ENCODE assay signal across 14 cellular contexts in genomic region chr12:105427883-105428282, GRCh38.
DNase-seq lines count a peak whose midpoint lies in the region; ATAC-seq and TF ChIP-seq lines count a peak whose summit lies in the region.
"Had no signal": no experiment of that assay in that cellular context is flagged by ENCODE, and none has a peak within 500 bp of the region (broad histone marks: within the 10 kb centered on the region; RNA-seq: fewer than 3 reads in every experiment).

No MANE protein-coding gene starts in this region.

- TF ChIP-seq CTCF in fibroblast of pulmonary artery (IDR thresholded peaks at IDR 0.05; ENCODE audit: low read length, missing control alignments): peak; percentile 39
- TF ChIP-seq CTCF in nephron progenitor cell (IDR thresholded peaks at IDR 0.05): no peak
- no peak for TF ChIP-seq CTCF in lower leg skin (IDR thresholded peaks at IDR 0.05)

- no peak overlapping the region for H3K4me3 Mint-ChIP-seq in activated T-cell treated with anti-CD3 and anti-CD28 coated beads, Interleukin-2, amount 50 U/mL, for 72 hours
- no peak overlapping the region for H3K4me3 Mint-ChIP-seq in nephron progenitor cell

- H3K36me3 Mint-ChIP-seq in activated T-cell treated with anti-CD3 and anti-CD28 coated beads, Interleukin-2, amount 50 U/mL, for 72 hours (ENCODE audit: insufficient read depth in 2 of 2): no peaks in the 10 kb centered on the region
- no peaks in the 10 kb centered on the region for H3K36me3 Mint-ChIP-seq in nephron progenitor cell (ENCODE audit: low read depth)

- intact Hi-C loops in lower leg skin (cut with DNase I; ENCODE audit: low total_unique reads): loop anchor here (1.0 kb wide), 1 partner anchor 272 kb away; no protein-coding TSS in a partner anchor

- ATAC-seq in activated T-cell treated with anti-CD3 and anti-CD28 coated beads, Interleukin-2, amount 50 U/mL, for 72 hours (replicated peaks in 1 of 2): peak; percentile 47 to 67
- ATAC-seq in stimulated activated naive CD8-positive, alpha-beta T cell treated with anti-CD3 and anti-CD28 coated beads, Interleukin-15, Interleukin-2, amounts not matched to agents 100 U/mL and 50 U/mL, for 24 hours: peak; percentile 57
- ATAC-seq: activated CD4-positive, CD25-positive, alpha-beta regulatory T cell treated with anti-CD3 and anti-CD28 coated beads, Interleukin-2, amount 50 U/mL, for 24 hours had no signal

- H3K4me1 Mint-ChIP-seq in activated T-cell treated with anti-CD3 and anti-CD28 coated beads, Interleukin-2, amount 50 U/mL, for 72 hours (ENCODE audit: low read depth): peaks cover 14% of the 10 kb centered on the region
- H3K4me1 Mint-ChIP-seq in nephron progenitor cell: peaks cover 8% of the 10 kb centered on the region

- no peaks in the 10 kb centered on the region for H3K9me3 Mint-ChIP-seq in activated T-cell treated with anti-CD3 and anti-CD28 coated beads, Interleukin-2, amount 50 U/mL, for 72 hours
- H3K9me3 Mint-ChIP-seq in nephron progenitor cell: peaks cover 7% of the 10 kb centered on the region

- peaks cover 52% of the 10 kb centered on the region for H3K27me3 Mint-ChIP-seq in activated T-cell treated with anti-CD3 and anti-CD28 coated beads, Interleukin-2, amount 50 U/mL, for 72 hours (ENCODE audit: low read depth)
- H3K27me3 Mint-ChIP-seq in nephron progenitor cell (ENCODE audit: low read depth, poor library complexity): peaks cover 7% of the 10 kb centered on the region

- no peak for DNase-seq in activated T-cell treated with anti-CD3 and anti-CD28 coated beads, Interleukin-2, amount 50 U/mL, for 72 hours
- DNase-seq in activated T-cell treated with anti-CD3 and anti-CD28 coated beads, Interleukin-2, amount 50 U/mL, for 1 hour: no peak
- DNase-seq in RKO (ENCODE audit: low spot score) (peak; percentile 23), fibroblast of pulmonary artery (ENCODE audit: low read depth) (peak; percentile 48), nephron progenitor cell (no peak), lower leg skin (ENCODE audit: low spot score in 2 of 2) (no peak), NCI-H128 (lab: John Stamatoyannopoulos, UW; ENCODE audit: unreplicated experiment) (no peak)
- DNase-seq in stimulated activated naive CD8-positive, alpha-beta T cell treated with anti-CD3 and anti-CD28 coated beads, Interleukin-15, Interleukin-2, amounts not matched to agents 100 U/mL and 50 U/mL, for 24 hours: no peak
- DNase-seq: activated gamma-delta T cell treated with Interleukin-2 at 50 U/mL for 16 hours, NCI-H1436, NCI-H82, retina, tibial artery had no signal

- H3K4me3 ChIP-seq in fibroblast of pulmonary artery (replicated peaks; ENCODE audit: low read depth, low read length): no peak overlapping the region
- H3K4me3 ChIP-seq in lower leg skin (ENCODE audit: low read depth, poor library complexity, severe bottlenecking): no peak overlapping the region
- H3K4me3 ChIP-seq: tibial artery had no signal

- no peak for TF ChIP-seq POLR2A in lower leg skin (IDR thresholded peaks at IDR 0.05)

- no peak overlapping the region for H3K27ac Mint-ChIP-seq in activated T-cell treated with anti-CD3 and anti-CD28 coated beads, Interleukin-2, amount 50 U/mL, for 72 hours
- no peak overlapping the region for H3K27ac Mint-ChIP-seq in nephron progenitor cell

Comparison
In these comparisons a context has a peak if more than half of its experiments do, and no peak if none do; other contexts are left out.
1. DNase-seq: peak in RKO (single experiment) and fibroblast of pulmonary artery (single experiment); none in activated T-cell treated with anti-CD3 and anti-CD28 coated beads, Interleukin-2, amount 50 U/mL, for 72 hours (0 of 2), activated T-cell treated with anti-CD3 and anti-CD28 coated beads, Interleukin-2, amount 50 U/mL, for 1 hour (single experiment), stimulated activated naive CD8-positive, alpha-beta T cell treated with anti-CD3 and anti-CD28 coated beads, Interleukin-15, Interleukin-2, amounts not matched to agents 100 U/mL and 50 U/mL, for 24 hours (single experiment), nephron progenitor cell (single experiment), lower leg skin (0 of 2) and NCI-H128 (single experiment).